In genomic region chr15:100686725-100687488, GRCh38 we compare ENCODE assay signal across 16 cellular contexts.
DNase-seq lines count a peak whose midpoint lies in the region; ATAC-seq, FAIRE-seq and TF ChIP-seq lines count a peak whose summit lies in the region.
"Had no signal": no experiment of that assay in that cellular context is flagged by ENCODE, and none has a peak within 500 bp of the region (broad histone marks: within the 10 kb centered on the region; RNA-seq: fewer than 3 reads in every experiment).

No MANE protein-coding gene starts in this region.

- no peak overlapping the region for H3K27ac Mint-ChIP-seq in astrocyte (ENCODE audit: unreplicated experiment)
- H3K27ac Mint-ChIP-seq: T-cell, type B pancreatic cell had no signal

- no peaks in the 10 kb centered on the region for H3K79me2 ChIP-seq in astrocyte (ENCODE audit: insufficient read depth, low read length)

- ATAC-seq in heart right ventricle (peak in 3 of 8 donors; percentile 6 to 25 (median 8)), left ventricle myocardium superior (no peak), left lung (peak; percentile 5)
- no peak for ATAC-seq in activated T-cell treated with anti-CD3 and anti-CD28 coated beads, Interleukin-2, amount 50 U/mL, for 4 hours
- ATAC-seq: T-cell had no signal

- peaks cover 2% of the 10 kb centered on the region for H3K36me3 Mint-ChIP-seq in astrocyte (ENCODE audit: low read depth, unreplicated experiment)
- no peaks in the 10 kb centered on the region for H3K36me3 Mint-ChIP-seq in activated T-cell treated with anti-CD3 and anti-CD28 coated beads, Interleukin-2, amount 50 U/mL, for 4 hours (ENCODE audit: insufficient read depth)
- H3K36me3 Mint-ChIP-seq: T-cell had no signal

- no peaks in the 10 kb centered on the region for H3K9me3 ChIP-seq in heart right ventricle
- no peaks in the 10 kb centered on the region for H3K9me3 ChIP-seq in astrocyte (ENCODE audit: insufficient read depth, low read depth, low read length)
- no peaks in the 10 kb centered on the region for H3K9me3 ChIP-seq in left lung
- no peaks in the 10 kb centered on the region for H3K9me3 ChIP-seq in uterus
- H3K9me3 ChIP-seq: A549, body of pancreas, MG63 had no signal

- peak overlapping the region; percentile 87 for H3K9ac ChIP-seq in astrocyte (ENCODE audit: low read length)

- FAIRE-seq in astrocyte (lab: Jason Lieb, UNC) = peak; percentile 54
- FAIRE-seq: A549 had no signal

- H2AFZ ChIP-seq in astrocyte (ENCODE audit: low read depth, low read length) = peak overlapping the region; percentile 22

- intact Hi-C loops in heart right ventricle (cut with DNase I) (no loop called here), left ventricle myocardium superior (cut with micrococcal nuclease) (no loop called here), left lung (cut with DNase I) (no loop called here), uterus (cut with DNase I; ENCODE audit: low total_unique reads) (no loop called here)

- H3K4me3 ChIP-seq in heart right ventricle = no peak overlapping the region
- H3K4me3 ChIP-seq in astrocyte (ENCODE audit: insufficient read depth, low read depth, low read length) = peak overlapping the region; percentile 41
- no peak overlapping the region for H3K4me3 ChIP-seq in left lung
- no peak overlapping the region for H3K4me3 ChIP-seq in uterus
- H3K4me3 ChIP-seq: A549, body of pancreas, MG63 had no signal

- peaks cover 13% of the 10 kb centered on the region for H3K27me3 Mint-ChIP-seq in astrocyte (ENCODE audit: low read depth, unreplicated experiment)
- H3K27me3 Mint-ChIP-seq in activated T-cell treated with anti-CD3 and anti-CD28 coated beads, Interleukin-2, amount 50 U/mL, for 4 hours (ENCODE audit: low read depth) = peaks cover 15% of the 10 kb centered on the region

- TF ChIP-seq CTCF in heart right ventricle (IDR thresholded peaks at IDR 0.05) (no peak), astrocyte (IDR thresholded peaks at IDR 0.05; ENCODE audit: insufficient read depth, low read depth, low read length) (no peak), left lung (IDR thresholded peaks at IDR 0.05) (no peak), uterus (IDR thresholded peaks at IDR 0.05) (no peak)

- peaks cover 10% of the 10 kb centered on the region for H3K4me1 Mint-ChIP-seq in astrocyte (ENCODE audit: low read depth, unreplicated experiment)
- H3K4me1 Mint-ChIP-seq in activated T-cell treated with anti-CD3 and anti-CD28 coated beads, Interleukin-2, amount 50 U/mL, for 4 hours (ENCODE audit: low read depth) = no peaks in the 10 kb centered on the region
- H3K4me1 Mint-ChIP-seq: T-cell had no signal

- H4K20me1 ChIP-seq in astrocyte (ENCODE audit: insufficient read depth, low read length) = no peaks in the 10 kb centered on the region

- peak overlapping the region in 8 of 10 donors; percentile 3 to 87 (median 62) for H3K27ac ChIP-seq in heart right ventricle
- peak overlapping the region; percentile 96 for H3K27ac ChIP-seq in astrocyte (ENCODE audit: low read depth, low read length)
- H3K27ac ChIP-seq in left lung = peak overlapping the region in 1 of 2 donors; percentile 33
- peak overlapping the region; percentile 83 to 91 for H3K27ac ChIP-seq in uterus
- H3K27ac ChIP-seq: A549 had no signal

- WGBS in heart right ventricle, 2 donors = 84% methylated on average over 16 of the region's 16 CpGs

- peak overlapping the region; percentile 83 for H3K4me2 ChIP-seq in astrocyte (ENCODE audit: low read length)
- H3K4me2 ChIP-seq: A549 had no signal

- H3K36me3 ChIP-seq in heart right ventricle (no peaks in the 10 kb centered on the region), astrocyte (ENCODE audit: insufficient read depth, low read length) (no peaks in the 10 kb centered on the region), left lung (no peaks in the 10 kb centered on the region), uterus (no peaks in the 10 kb centered on the region)
- H3K36me3 ChIP-seq: MG63 had no signal

- peaks cover 0 to 21% (median 0%) of the 10 kb centered on the region in 7 donors for H3K27me3 ChIP-seq in heart right ventricle
- no peaks in the 10 kb centered on the region for H3K27me3 ChIP-seq in astrocyte (ENCODE audit: insufficient read depth, low read length)
- no peaks in the 10 kb centered on the region for H3K27me3 ChIP-seq in left lung
- no peaks in the 10 kb centered on the region for H3K27me3 ChIP-seq in uterus
- H3K27me3 ChIP-seq: body of pancreas, MG63 had no signal

- H3K4me3 Mint-ChIP-seq in astrocyte (ENCODE audit: unreplicated experiment) = no peak overlapping the region
- no peak overlapping the region for H3K4me3 Mint-ChIP-seq in activated T-cell treated with anti-CD3 and anti-CD28 coated beads, Interleukin-2, amount 50 U/mL, for 4 hours
- H3K4me3 Mint-ChIP-seq: T-cell, type B pancreatic cell had no signal

- TF ChIP-seq POLR2A in uterus (IDR thresholded peaks at IDR 0.05) = no peak

- DNase-seq in heart right ventricle (no peak), left ventricle myocardium superior (no peak), astrocyte (ENCODE audit: low read depth) (peak; percentile 90), left lung (no peak), uterus (no peak), nucleus accumbens (lab: John Stamatoyannopoulos, UW) (no peak), SKM-1 treated with dmso at 0.1 percent for 144 hours (lab: John Stamatoyannopoulos, UW; ENCODE audit: unreplicated experiment) (no peak)
- DNase-seq in activated T-cell treated with anti-CD3 and anti-CD28 coated beads, Interleukin-2, amount 50 U/mL, for 4 hours = no peak
- DNase-seq: activated CD4-positive, alpha-beta T cell treated with anti-CD3 and anti-CD28 coated beads for 4 hours; Calu3; NK-92 treated with Interleukin-12 subunit alpha and Interleukin-12 subunit beta, amount 100 ng/mL, for 24 hours; T-cell had no signal

- H3K4me1 ChIP-seq in heart right ventricle = peaks cover 0 to 14% (median 0%) of the 10 kb centered on the region in 9 donors
- peaks cover 26% of the 10 kb centered on the region for H3K4me1 ChIP-seq in astrocyte (ENCODE audit: insufficient read depth, low read length)
- no peaks in the 10 kb centered on the region for H3K4me1 ChIP-seq in left lung
- H3K4me1 ChIP-seq in uterus = peaks cover 5 to 20% of the 10 kb centered on the region in 2 donors
- H3K4me1 ChIP-seq: body of pancreas had no signal

- peaks cover under 1% of the 10 kb centered on the region for H3K9me3 Mint-ChIP-seq in astrocyte (ENCODE audit: unreplicated experiment)
- H3K9me3 Mint-ChIP-seq in activated T-cell treated with anti-CD3 and anti-CD28 coated beads, Interleukin-2, amount 50 U/mL, for 4 hours = peaks cover under 1% of the 10 kb centered on the region
- H3K9me3 Mint-ChIP-seq: T-cell had no signal
